Comparison of ENCODE assay signal across 11 cellular contexts in the genomic region with DNA sequence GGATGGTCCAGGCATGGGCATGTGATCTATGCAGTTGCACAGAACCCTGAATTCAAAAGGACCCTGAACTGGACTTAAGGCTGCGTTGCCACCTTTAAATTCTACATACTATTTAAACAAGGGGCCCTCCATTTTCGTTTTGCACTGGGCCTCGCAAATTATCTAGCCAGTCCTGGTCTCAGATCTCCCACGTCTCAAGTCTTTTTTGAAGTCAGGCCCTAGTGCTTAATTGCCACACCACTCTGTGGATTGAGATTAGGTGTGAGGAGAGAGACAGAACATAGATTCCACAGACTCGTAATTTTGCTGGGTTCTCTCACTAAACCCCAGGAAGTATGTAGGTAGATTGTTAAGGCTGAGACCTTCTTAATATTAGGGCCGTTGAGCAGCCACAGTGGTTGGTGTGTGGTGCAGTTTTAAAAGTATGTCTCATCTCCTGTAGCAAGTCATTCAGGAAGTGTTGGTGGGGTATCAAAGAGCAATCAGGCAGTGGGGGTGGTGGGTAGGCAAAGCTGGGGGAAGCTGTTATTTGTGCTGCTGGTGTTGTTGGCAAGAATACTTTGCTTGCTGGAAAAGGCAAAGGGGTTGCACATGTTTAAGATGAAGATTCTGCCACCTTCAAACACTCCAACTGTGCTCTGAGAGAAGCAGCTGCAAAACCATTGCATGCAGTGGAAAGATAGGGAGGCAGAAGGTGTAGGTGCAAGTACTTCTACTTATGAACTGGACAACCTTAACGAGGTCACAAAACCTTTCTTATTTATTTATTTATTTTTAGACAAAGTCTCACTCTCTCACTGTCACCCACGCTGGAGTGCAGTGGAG. TPM values are rescaled to one million over a fixed set of nuclear protein-coding genes. Genes with fewer than 3 reads are reported as not detected.
DNase-seq lines count a peak whose midpoint lies in the region; ATAC-seq and TF ChIP-seq lines count a peak whose summit lies in the region.
"Had no signal": no experiment of that assay in that cellular context is flagged by ENCODE, and none has a peak within 500 bp of the region (broad histone marks: within the 10 kb centered on the region; RNA-seq: fewer than 3 reads in every experiment).

No MANE protein-coding gene starts in this region.

- H3K9me3 Mint-ChIP-seq in activated CD8-positive, alpha-beta memory T cell treated with anti-CD3 and anti-CD28 coated beads, Interleukin-2, amount 10 ng/mL, durations not matched to agents 7 days and 5 days (ENCODE audit: low read depth), result peaks cover 4% of the 10 kb centered on the region

- DNase-seq in SIG-M5 treated with dmso at 0.1 percent for 504 hours (lab: John Stamatoyannopoulos, UW; ENCODE audit: unreplicated experiment) (peak; percentile 42), SIG-M5 (lab: John Stamatoyannopoulos, UW) (no peak), transverse colon (peak; percentile 22), NCI-H2171 (lab: John Stamatoyannopoulos, UW) (no peak), NCI-H69 (lab: John Stamatoyannopoulos, UW) (no peak), hepatic stellate cell (ENCODE audit: low spot score) (no peak)
- DNase-seq in activated CD8-positive, alpha-beta memory T cell treated with anti-CD3 and anti-CD28 coated beads, Interleukin-2, amount 10 ng/mL, durations not matched to agents 7 days and 5 days, result peak; percentile 89
- DNase-seq: cortex of kidney, NCI-H2107 had no signal

- H3K36me3 Mint-ChIP-seq in activated CD8-positive, alpha-beta memory T cell treated with anti-CD3 and anti-CD28 coated beads, Interleukin-2, amount 10 ng/mL, durations not matched to agents 7 days and 5 days, result peaks cover 57% of the 10 kb centered on the region

- H3K27ac Mint-ChIP-seq in activated CD8-positive, alpha-beta memory T cell treated with anti-CD3 and anti-CD28 coated beads, Interleukin-2, amount 10 ng/mL, durations not matched to agents 7 days and 5 days, result peak overlapping the region; percentile 99

- TF ChIP-seq CTCF in transverse colon (IDR thresholded peaks at IDR 0.05), result no peak

- peak overlapping the region; percentile 20 for H3K27ac ChIP-seq in muscle layer of duodenum (ENCODE audit: low read length)
- peak overlapping the region in 3 of 4 donors; percentile 15 to 45 (median 43) for H3K27ac ChIP-seq in transverse colon

- peak overlapping the region; percentile 58 for H3K4me3 Mint-ChIP-seq in activated CD8-positive, alpha-beta memory T cell treated with anti-CD3 and anti-CD28 coated beads, Interleukin-2, amount 10 ng/mL, durations not matched to agents 7 days and 5 days

- CTCF ChIA-PET in activated CD8-positive, alpha-beta memory T cell treated with anti-CD3 and anti-CD28 coated beads, Interleukin-2, amount 10 ng/mL, durations not matched to agents 7 days and 5 days (lab: Charles Lee), result interaction anchor here (0.6 to 2.2 kb wide), 6 partner anchors 10 to 529 kb away, joined by 3 to 11 read pairs (median 3); no protein-coding TSS in a partner anchor

- WGBS in transverse colon (ENCODE audit: low coverage in 1 of 2), 2 donors, result 54 to 59% methylated on average over 4 to 8 of the region's 8 CpGs

- H3K36me3 ChIP-seq in muscle layer of duodenum (ENCODE audit: control insufficient read depth in 1 of 2, insufficient read depth in 2 of 2, low read length in 2 of 2) (no peaks in the 10 kb centered on the region), transverse colon (no peaks in the 10 kb centered on the region)

- no peaks in the 10 kb centered on the region for H3K27me3 Mint-ChIP-seq in activated CD8-positive, alpha-beta memory T cell treated with anti-CD3 and anti-CD28 coated beads, Interleukin-2, amount 10 ng/mL, durations not matched to agents 7 days and 5 days

- no peak for TF ChIP-seq POLR2A in transverse colon (IDR thresholded peaks at IDR 0.05)

- in situ Hi-C loops in transverse colon (cut with MboI; ENCODE audit: low pct_ligation_motif_present in 1 of 4, low pct_unique_long_range_greater_than_20kb in 1 of 4, low sequenced_read_pairs in 3 of 4), result no loop called here

- H3K4me1 ChIP-seq in muscle layer of duodenum (ENCODE audit: control insufficient read depth in 1 of 2, insufficient read depth in 2 of 2, low read length in 2 of 2) (peaks cover 0 to 4% of the 10 kb centered on the region in 2 donors), transverse colon (no peaks in the 10 kb centered on the region)

- peaks cover 91% of the 10 kb centered on the region for H3K4me1 Mint-ChIP-seq in activated CD8-positive, alpha-beta memory T cell treated with anti-CD3 and anti-CD28 coated beads, Interleukin-2, amount 10 ng/mL, durations not matched to agents 7 days and 5 days

- H3K9me3 ChIP-seq in muscle layer of duodenum (ENCODE audit: control insufficient read depth in 1 of 2, low read length in 2 of 2), result no peaks in the 10 kb centered on the region
- peaks cover 0 to 4% of the 10 kb centered on the region in 2 donors for H3K9me3 ChIP-seq in transverse colon

- no peak for TF ChIP-seq EP300 in transverse colon (IDR thresholded peaks at IDR 0.05; ENCODE audit: low read depth)

- no peak overlapping the region for H3K4me3 ChIP-seq in muscle layer of duodenum (ENCODE audit: low read depth in 1 of 2, low read length in 2 of 2)
- no peak overlapping the region for H3K4me3 ChIP-seq in transverse colon

- peak; percentile 95 for ATAC-seq in activated CD8-positive, alpha-beta memory T cell treated with anti-CD3 and anti-CD28 coated beads, Interleukin-2, amount 10 ng/mL, durations not matched to agents 7 days and 5 days

- H3K27me3 ChIP-seq in muscle layer of duodenum (ENCODE audit: low read depth, low read length) (no peaks in the 10 kb centered on the region), transverse colon (no peaks in the 10 kb centered on the region)

- intact Hi-C loops in transverse colon (cut with DNase I; ENCODE audit: low total_unique reads), result no loop called here

RNA-seq across cellular contexts. Expression of a gene that starts 11.2 kb away (rescaled TPM):
- 10 to 100 TPM; 29.9 to 34.6 TPM for total RNA-seq in activated CD8-positive, alpha-beta memory T cell treated with anti-CD3 and anti-CD28 coated beads, Interleukin-2, amount 10 ng/mL, durations not matched to agents 7 days and 5 days
- 1 to 10 TPM; 1.4 to 8.6 (median 5.8) TPM for total RNA-seq in transverse colon
- total RNA-seq: myocyte had no signal

RNA-seq across cellular contexts. Expression of a gene that starts 45.0 kb away (rescaled TPM):
- 10 to 100 TPM; 28.8 to 31.0 TPM for total RNA-seq in activated CD8-positive, alpha-beta memory T cell treated with anti-CD3 and anti-CD28 coated beads, Interleukin-2, amount 10 ng/mL, durations not matched to agents 7 days and 5 days
- 1 to 10 TPM in 2 of 4 donors, under 1 TPM in 1, not detected in 1; 0.60 to 6.7 (median 2.3) TPM for total RNA-seq in transverse colon
- total RNA-seq: myocyte had no signal

Comparison
In these comparisons a context has a peak if more than half of its experiments do, and no peak if none do; other contexts are left out.
1. DNase-seq: peak in SIG-M5 treated with dmso at 0.1 percent for 504 hours (single experiment), activated CD8-positive, alpha-beta memory T cell treated with anti-CD3 and anti-CD28 coated beads, Interleukin-2, amount 10 ng/mL, durations not matched to agents 7 days and 5 days (single experiment) and transverse colon (single experiment); none in SIG-M5 (single experiment), NCI-H2171 (single experiment), NCI-H69 (single experiment) and hepatic stellate cell (single experiment).